9 cellular contexts compared by ENCODE assay signal in genomic region chr7:23544913-23545354, GRCh38. TPM values are rescaled to one million over a fixed set of nuclear protein-coding genes. Genes with fewer than 3 reads are reported as not detected.
A peak's percentile ranks its signal among the peaks of the same experiment; 100 is the strongest.
DNase-seq lines count a peak whose midpoint lies in the region; ATAC-seq and TF ChIP-seq lines count a peak whose summit lies in the region.
"Had no signal": no experiment of that assay in that cellular context is flagged by ENCODE, and none has a peak within 500 bp of the region (broad histone marks: within the 10 kb centered on the region; RNA-seq: fewer than 3 reads in every experiment).

No MANE protein-coding gene starts in this region.

- no peaks in the 10 kb centered on the region for H4K20me1 ChIP-seq in PC-3 (ENCODE audit: low read length)

- ATAC-seq in GM21367 (IDR thresholded peaks at IDR 0.05; ENCODE audit: unreplicated experiment) (peak; percentile 74), PC-3 (peak; percentile 80)

- POLR2A ChIA-PET in PC-3 (lab: Charles Lee; ENCODE audit: unreplicated experiment): interaction anchor here (0.6 kb wide), 1 partner anchor 465 kb away, joined by 6 read pairs; no protein-coding TSS in a partner anchor

- H3K27me3 ChIP-seq in PC-3 (ENCODE audit: low read length) (no peaks in the 10 kb centered on the region), stomach (no peaks in the 10 kb centered on the region)

- in situ Hi-C loops in G401 (cut with HindIII; ENCODE audit: low sequenced_read_pairs): no loop called here

- intact Hi-C loops in PC-3 (cut with micrococcal nuclease): loop anchor here (1.0 kb wide), 4 partner anchors 115 to 272 kb away; no protein-coding TSS in a partner anchor
- intact Hi-C loops in stomach (cut with DNase I; ENCODE audit: low total_unique reads): no loop called here

- DNase-seq in G401 (ENCODE audit: low spot score) (peak; percentile 28), HS-5 (ENCODE audit: low read depth) (peak; percentile 30), PC-3 (peak; percentile 74), fibroblast of mammary gland (ENCODE audit: low read depth) (peak; percentile 6), stomach (no peak), NCI-H446 (lab: John Stamatoyannopoulos, UW) (no peak), HCEC 1CT (no peak)

- TF ChIP-seq POLR2A in stomach (IDR thresholded peaks at IDR 0.05): no peak

- H3K9me2 ChIP-seq in PC-3 (replicated peaks; ENCODE audit: low read length): no peaks in the 10 kb centered on the region

- no peaks in the 10 kb centered on the region for H3F3A ChIP-seq in PC-3 (ENCODE audit: low read length, unreplicated experiment)

- H3K9ac ChIP-seq in PC-3 (ENCODE audit: low read length): no peak overlapping the region

- H3K4me2 ChIP-seq in PC-3 (ENCODE audit: low read length): no peak overlapping the region

- TF ChIP-seq EP300 in stomach (IDR thresholded peaks at IDR 0.05): no peak

- CTCF ChIA-PET in PC-3 (lab: Charles Lee): interaction anchor here (0.6 to 1.5 kb wide), 6 partner anchors 78 to 362 kb away, joined by 3 to 24 read pairs (median 6); no protein-coding TSS in a partner anchor

- H3K79me2 ChIP-seq in PC-3 (ENCODE audit: low read length): no peaks in the 10 kb centered on the region

- H3K36me3 ChIP-seq in PC-3 (ENCODE audit: low read depth, low read length): no peaks in the 10 kb centered on the region
- H3K36me3 ChIP-seq in stomach: no peaks in the 10 kb centered on the region

- H3K4me3 ChIP-seq in PC-3 (ENCODE audit: low read length): no peak overlapping the region
- H3K4me3 ChIP-seq in fibroblast of mammary gland (ENCODE audit: control insufficient read depth, low read depth, low read length): no peak overlapping the region
- no peak overlapping the region for H3K4me3 ChIP-seq in stomach
- H3K4me3 ChIP-seq: skin epidermis had no signal

- H3K9me3 ChIP-seq in PC-3 (ENCODE audit: low read length): no peaks in the 10 kb centered on the region
- no peaks in the 10 kb centered on the region for H3K9me3 ChIP-seq in stomach

- no peaks in the 10 kb centered on the region for H3K4me1 ChIP-seq in PC-3 (ENCODE audit: insufficient read depth, low read length)
- H3K4me1 ChIP-seq in stomach: peaks cover 0 to 5% (median 2%) of the 10 kb centered on the region in 4 donors

- no peak overlapping the region for H2AFZ ChIP-seq in PC-3 (ENCODE audit: low read length)

- H3K27ac ChIP-seq in PC-3 (ENCODE audit: low read length): no peak overlapping the region
- no peak overlapping the region for H3K27ac ChIP-seq in stomach
- H3K27ac ChIP-seq: skin epidermis had no signal

- TF ChIP-seq CTCF in PC-3 (conservative IDR thresholded peaks at IDR 0.05; ENCODE audit: low read depth, low read length) (peak; percentile 73), fibroblast of mammary gland (conservative IDR thresholded peaks at IDR 0.05; ENCODE audit: control insufficient read depth, insufficient read depth, low read depth, low read length) (peak; percentile 19), stomach (IDR thresholded peaks at IDR 0.05) (no peak)

- BruUV-seq in PC-3 (replicated peaks; lab: Mats Ljungman, UMichigan): no TSS peak

- WGBS in stomach, 5 donors: 25 to 32% (median 29%) methylated on average over 2 of the region's 2 CpGs

RNA-seq across cellular contexts. Expression of gene TRA2A, which starts 13.2 kb away (rescaled TPM):
- total RNA-seq in G401 (2014; rRNA removed; shearing (Covaris generic)): 10.3 and 17.0 TPM in 2 replicates
- total RNA-seq in PC-3 (2014; rRNA removed) (27.6 and 28.3 TPM in 2 replicates), stomach (10 to 100 TPM; 24.5 to 87.2 (median 43.4) TPM)
- 10 to 100 TPM; 36.8 to 53.4 (median 36.9) TPM for polyA plus RNA-seq in stomach

RNA-seq across cellular contexts. Expression of gene CCDC126, which starts 52.2 kb away (rescaled TPM):
- total RNA-seq in G401 (2014; rRNA removed; shearing (Covaris generic)): 3.3 and 6.5 TPM in 2 replicates
- 3.2 and 5.6 TPM in 2 replicates for total RNA-seq in PC-3 (2014; rRNA removed)
- total RNA-seq in stomach: 10 to 100 TPM in 3 of 5 donors, 1 to 10 TPM in 1, not detected in 1; 7.6 to 29.7 (median 14.8) TPM
- polyA plus RNA-seq in stomach: 1 to 10 TPM; 2.8 to 4.8 (median 3.5) TPM

Comparison
In these comparisons a context has a peak if more than half of its experiments do, and no peak if none do; other contexts are left out.
1. DNase-seq: peak in G401 (single experiment), HS-5 (single experiment), PC-3 (single experiment) and fibroblast of mammary gland (single experiment); none in stomach (single experiment), NCI-H446 (0 of 2) and HCEC 1CT (single experiment).
2. CTCF ChIP-seq: peak in PC-3 (single experiment) and fibroblast of mammary gland (single experiment); none in stomach (0 of 7).